In genomic region chr3:196968233-196969000, GRCh38 we compare ENCODE assay signal across 8 cellular contexts. TPM values are rescaled to one million over a fixed set of nuclear protein-coding genes. Genes with fewer than 3 reads are reported as not detected.
DNase-seq lines count a peak whose midpoint lies in the region; ATAC-seq and TF ChIP-seq lines count a peak whose summit lies in the region.

Gene PIGZ, minus strand, starts transcription at chr3:196968833. Its CDS starts 16,802 bp downstream, at chr3:196952031.

- peaks cover 74% of the 10 kb centered on the region for H3K27me3 ChIP-seq in HUES6 (ENCODE audit: control insufficient read depth, insufficient read depth, low read length)

- no peaks in the 10 kb centered on the region for H3K36me3 Mint-ChIP-seq in memory B cell

- no peaks in the 10 kb centered on the region for H3K36me3 ChIP-seq in HUES6 (ENCODE audit: control insufficient read depth, insufficient read depth, low read length)

- ATAC-seq in GM21390 (IDR thresholded peaks at IDR 0.05; ENCODE audit: unreplicated experiment) (peak; percentile 62), memory B cell (ENCODE audit: low read depth) (peak; percentile 72)

- H3K27me3 Mint-ChIP-seq in memory B cell: no peaks in the 10 kb centered on the region

- peak within 1 kb of the TSS; percentile 67 for H3K4me3 ChIP-seq in HUES6 (ENCODE audit: low read depth, low read length)

- peaks cover 19% of the 10 kb centered on the region for H3K4me1 Mint-ChIP-seq in memory B cell

- no peaks in the 10 kb centered on the region for H3K9me3 Mint-ChIP-seq in memory B cell

- H3K9ac ChIP-seq in HUES6 (ENCODE audit: low read length): peak within 1 kb of the TSS; percentile 23

- peak; percentile 89 for DNase-seq in GM03348 (ENCODE audit: low spot score)
- DNase-seq in UCSD-AML1 (lab: John Stamatoyannopoulos, UW; ENCODE audit: unreplicated experiment): peak; percentile 49
- DNase-seq in dermis blood vessel endothelial cell: peak; percentile 56
- peak in 1 of 2 donors; percentile 26 for DNase-seq in memory B cell (ENCODE audit: low spot score in 2 of 2)
- no peak for DNase-seq in NCI-H187 (lab: John Stamatoyannopoulos, UW)

- no peak for TF ChIP-seq CTCF in subcutaneous adipose tissue (IDR thresholded peaks at IDR 0.05; ENCODE audit: low read depth)

- H3K4me3 Mint-ChIP-seq in memory B cell: peak within 1 kb of the TSS; percentile 91

- no peak within 1 kb of the TSS for H3K27ac ChIP-seq in HUES6 (ENCODE audit: low read depth, low read length)

- no peaks in the 10 kb centered on the region for H3K4me1 ChIP-seq in HUES6 (ENCODE audit: control insufficient read depth, insufficient read depth, low read length)

- H3K27ac Mint-ChIP-seq in memory B cell: no peak within 1 kb of the TSS

- H3K9me3 ChIP-seq in HUES6 (ENCODE audit: control insufficient read depth, insufficient read depth, low read depth, low read length): peaks cover 13% of the 10 kb centered on the region

RNA-seq across cellular contexts. Expression of gene PIGZ, which starts in this region (rescaled TPM):
- total RNA-seq in dermis blood vessel endothelial cell: 3.9 and 7.0 TPM in 2 replicates
- 10 to 100 TPM in 3 of 4 donors, 1 to 10 TPM in 1; 8.8 to 18.5 (median 17.0) TPM for total RNA-seq in subcutaneous adipose tissue

Comparison
In these comparisons a context has a peak if more than half of its experiments do, and no peak if none do; other contexts are left out.
1. DNase-seq: peak in GM03348 (single experiment), UCSD-AML1 (single experiment) and dermis blood vessel endothelial cell (single experiment); none in NCI-H187 (0 of 2).